Comparison of ENCODE assay signal across 24 cellular contexts in genomic region chr7:134927723-134928122, GRCh38.
"Had no signal": no experiment of that assay in that cellular context is flagged by ENCODE, and none has a peak within 500 bp of the region (broad histone marks: within the 10 kb centered on the region; RNA-seq: fewer than 3 reads in every experiment).

No MANE protein-coding gene starts in this region.

- H3K27ac ChIP-seq: colonic mucosa, left ventricle myocardium inferior, lower lobe of right lung, prostate gland had no signal

- H3K36me3 Mint-ChIP-seq: immature natural killer cell; natural killer cell; stimulated activated effector memory CD8-positive, alpha-beta T cell treated with anti-CD3 and anti-CD28 coated beads, Interleukin-12 subunit alpha, Interleukin-12 subunit beta, amount 100 ng/mL, for 72 hours had no signal

- H3K27ac Mint-ChIP-seq: dendritic cell treated with granulocyte-macrophage colony-stimulating factor and Interleukin-4, amounts not matched to agents 40 ng/mL and 50 ng/mL, for 4 days; immature natural killer cell; natural killer cell; stimulated activated effector memory CD8-positive, alpha-beta T cell treated with anti-CD3 and anti-CD28 coated beads, Interleukin-12 subunit alpha, Interleukin-12 subunit beta, amount 100 ng/mL, for 72 hours; type B pancreatic cell had no signal

- H3K4me1 Mint-ChIP-seq: natural killer cell had no signal

- H3K4me3 Mint-ChIP-seq: dendritic cell treated with granulocyte-macrophage colony-stimulating factor and Interleukin-4, amounts not matched to agents 40 ng/mL and 50 ng/mL, for 4 days; immature natural killer cell; natural killer cell; stimulated activated effector memory CD8-positive, alpha-beta T cell treated with anti-CD3 and anti-CD28 coated beads, Interleukin-12 subunit alpha, Interleukin-12 subunit beta, amount 100 ng/mL, for 72 hours; type B pancreatic cell had no signal

- H3K27me3 Mint-ChIP-seq: dendritic cell treated with granulocyte-macrophage colony-stimulating factor and Interleukin-4, amounts not matched to agents 40 ng/mL and 50 ng/mL, for 4 days; type B pancreatic cell had no signal

- DNase-seq: colonic mucosa; effector memory CD4-positive, alpha-beta T cell; esophagus squamous epithelium; foreskin melanocyte; hypothalamus; immature natural killer cell; islet precursor cell; kidney glomerular epithelial cell; left colon; left ventricle myocardium inferior; lower lobe of right lung; natural killer cell; occipital lobe; stimulated activated CD4-positive, alpha-beta T cell treated with anti-CD3 and anti-CD28 coated beads, Interleukin-2, amount 100 ng/mL, for 24 hours; stimulated activated CD4-positive, alpha-beta T cell treated with anti-CD3 and anti-CD28 coated beads, Interleukin-4, amount 100 ng/mL, for 24 hours; stimulated activated naive CD4-positive, alpha-beta T cell treated with Interleukin-2 at 50 U/mL for 16 hours; stomach; tibial artery had no signal

- H3K9me3 Mint-ChIP-seq: immature natural killer cell; natural killer cell; stimulated activated effector memory CD8-positive, alpha-beta T cell treated with anti-CD3 and anti-CD28 coated beads, Interleukin-12 subunit alpha, Interleukin-12 subunit beta, amount 100 ng/mL, for 72 hours had no signal

- ATAC-seq: left colon; lower lobe of right lung; natural killer cell; sciatic nerve; stimulated activated effector memory CD8-positive, alpha-beta T cell treated with anti-CD3 and anti-CD28 coated beads, Interleukin-12 subunit alpha, Interleukin-12 subunit beta, amount 100 ng/mL, for 72 hours had no signal

- H3K4me3 ChIP-seq: colonic mucosa, esophagus squamous epithelium, left ventricle myocardium inferior, lower lobe of right lung, prostate gland, right atrium auricular region, stomach, tibial artery had no signal

- H3K9me3 ChIP-seq: colonic mucosa, esophagus squamous epithelium, left ventricle myocardium inferior, lower lobe of right lung, prostate gland, right atrium auricular region, stomach, tibial artery had no signal

- H3K36me3 ChIP-seq: colonic mucosa, prostate gland had no signal

- H3K4me1 ChIP-seq: colonic mucosa, prostate gland had no signal

- H3K27me3 ChIP-seq: colonic mucosa, esophagus squamous epithelium, right atrium auricular region, stomach, tibial artery had no signal
